ENCODE assay signal across 9 cellular contexts in the genomic region with DNA sequence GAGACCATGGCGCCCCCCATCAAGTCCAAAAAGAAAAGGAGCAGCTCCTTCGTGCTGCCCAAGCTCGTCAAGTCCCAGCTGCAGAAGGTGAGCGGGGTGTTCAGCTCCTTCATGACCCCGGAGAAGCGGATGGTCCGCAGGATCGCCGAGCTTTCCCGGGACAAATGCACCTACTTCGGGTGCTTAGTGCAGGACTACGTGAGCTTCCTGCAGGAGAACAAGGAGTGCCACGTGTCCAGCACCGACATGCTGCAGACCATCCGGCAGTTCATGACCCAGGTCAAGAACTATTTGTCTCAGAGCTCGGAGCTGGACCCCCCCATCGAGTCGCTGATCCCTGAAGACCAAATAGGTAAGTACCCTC. TPM values are rescaled to one million over a fixed set of nuclear protein-coding genes. Genes with fewer than 3 reads are reported as not detected.
DNase-seq lines count a peak whose midpoint lies in the region; ATAC-seq and TF ChIP-seq lines count a peak whose summit lies in the region.
"Had no signal": no experiment of that assay in that cellular context is flagged by ENCODE, and none has a peak within 500 bp of the region (broad histone marks: within the 10 kb centered on the region; RNA-seq: fewer than 3 reads in every experiment).

No MANE protein-coding gene starts in this region.

- H3K4me1 ChIP-seq in ascending aorta, result peaks cover 23 to 51% of the 10 kb centered on the region in 2 donors

- no peak for TF ChIP-seq CTCF in ascending aorta (IDR thresholded peaks at IDR 0.05)

- H3K36me3 ChIP-seq in ascending aorta, result peaks cover 0 to 4% of the 10 kb centered on the region in 2 donors

- H3K27me3 ChIP-seq in ascending aorta, result no peaks in the 10 kb centered on the region

- H3K27ac ChIP-seq in ascending aorta (peak overlapping the region; percentile 90), skin epidermis (peak overlapping the region; percentile 49 to 92 (median 88))

- intact Hi-C loops in ascending aorta (cut with DNase I), result loop anchor here (5.0 kb wide), 1 partner anchor 88 kb away; no protein-coding TSS in a partner anchor

- H3K9me3 ChIP-seq in ascending aorta, result no peaks in the 10 kb centered on the region

- DNase-seq in GM03348 (ENCODE audit: low spot score) (peak; percentile 40), ascending aorta (ENCODE audit: low spot score in 2 of 2) (no peak), hepatic stellate cell (ENCODE audit: low spot score) (peak; percentile 22), erythroblast (lab: John Stamatoyannopoulos, UW) (no peak), germinal center (ENCODE audit: low spot score) (no peak), Ammon's horn (ENCODE audit: low spot score) (no peak)
- DNase-seq: endodermal cell had no signal

- TF ChIP-seq POLR2A in erythroblast (IDR thresholded peaks at IDR 0.05; ENCODE audit: low read length), result no peak

- ATAC-seq in HG03521 (IDR thresholded peaks at IDR 0.05; ENCODE audit: unreplicated experiment), result no peak

- H3K4me3 ChIP-seq in ascending aorta (peak overlapping the region; percentile 60 to 69), skin epidermis (peak overlapping the region; percentile 45 to 58 (median 47))

RNA-seq across cellular contexts. Expression of a gene that starts 41.7 kb away (rescaled TPM):
- total RNA-seq in ascending aorta, result 2.7 TPM

Comparison
In these comparisons a context has a peak if more than half of its experiments do, and no peak if none do; other contexts are left out.
1. DNase-seq: peak in GM03348 (single experiment) and hepatic stellate cell (single experiment); none in ascending aorta (0 of 2), erythroblast (0 of 2), germinal center (single experiment) and Ammon's horn (single experiment).